ENCODE assay signal across 21 cellular contexts in the genomic region with DNA sequence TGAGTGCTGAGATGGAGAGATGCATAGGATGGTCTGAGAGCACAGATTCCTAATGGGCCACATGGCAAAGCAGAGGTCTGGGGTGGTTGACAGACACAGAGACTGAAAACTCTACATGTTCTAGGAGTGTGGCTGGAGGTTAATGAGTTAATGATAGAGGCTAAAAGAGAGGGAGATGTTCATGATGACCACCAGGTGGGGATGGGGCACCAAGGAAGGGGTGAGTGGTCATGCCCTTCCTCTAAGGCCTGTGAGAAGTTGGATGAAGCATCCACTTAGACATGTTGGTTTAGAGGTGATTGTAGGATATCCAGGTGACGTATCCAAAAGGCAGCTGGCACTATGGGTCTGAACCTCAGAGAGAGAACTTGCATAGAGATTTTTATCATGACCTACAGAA.
A peak's percentile ranks its signal among the peaks of the same experiment; 100 is the strongest.
DNase-seq lines count a peak whose midpoint lies in the region; ATAC-seq and TF ChIP-seq lines count a peak whose summit lies in the region.
"Had no signal": no experiment of that assay in that cellular context is flagged by ENCODE, and none has a peak within 500 bp of the region (broad histone marks: within the 10 kb centered on the region; RNA-seq: fewer than 3 reads in every experiment).

No MANE protein-coding gene starts in this region.

- H3K27me3 ChIP-seq in Karpas-422 (ENCODE audit: low read length) (0 out of 2 replicates have a peak, but pooled peaks cover 2% of the 10 kb centered on the region), trophoblast cell (ENCODE audit: insufficient read depth, low read length) (no peaks in the 10 kb centered on the region)
- H3K27me3 ChIP-seq: sigmoid colon had no signal

- H3K4me1 ChIP-seq in Karpas-422 (ENCODE audit: low read length) (no peaks in the 10 kb centered on the region), trophoblast cell (ENCODE audit: control insufficient read depth in 1 of 2, insufficient read depth in 2 of 2, low read length in 2 of 2) (no peaks in the 10 kb centered on the region)
- H3K4me1 ChIP-seq: sigmoid colon had no signal

- no peak overlapping the region for H4K12ac ChIP-seq in trophoblast cell (ENCODE audit: low read depth, low read length)

- CTCF ChIA-PET in GM10248 (lab: Yijun Ruan, JAX), result no interaction called here

- no peaks in the 10 kb centered on the region for H3K4me1 Mint-ChIP-seq in natural killer cell treated with Interleukin-12 subunit alpha and Interleukin-12 subunit beta and Interleukin-15 and Interleukin-18, amount 100 ng/mL, for 72 hours (ENCODE audit: low read depth in 2 of 2)
- H3K4me1 Mint-ChIP-seq: activated naive CD8-positive, alpha-beta T cell treated with anti-CD3 and anti-CD28 coated beads for 36 hours; brain had no signal

- H3K4me3 Mint-ChIP-seq in natural killer cell treated with Interleukin-12 subunit alpha and Interleukin-12 subunit beta and Interleukin-15 and Interleukin-18, amount 100 ng/mL, for 72 hours, result no peak overlapping the region
- H3K4me3 Mint-ChIP-seq: activated CD8-positive, alpha-beta T cell treated with anti-CD3 and anti-CD28 coated beads, Interleukin-2, amount 10 ng/mL, durations not matched to agents 7 days and 5 days; activated naive CD8-positive, alpha-beta T cell treated with anti-CD3 and anti-CD28 coated beads for 36 hours; activated T-cell treated with anti-CD3 and anti-CD28 coated beads, Interleukin-2, amount 50 U/mL, for 72 hours; brain had no signal

- peak; percentile 4 for DNase-seq in NCI-H1092 treated with DMSO at 0.1 percent for 48 hours (lab: John Stamatoyannopoulos, UW)
- no peak for DNase-seq in NCI-H1092 (lab: John Stamatoyannopoulos, UW)
- peak; percentile 42 for DNase-seq in Karpas-422
- DNase-seq in cerebellar cortex (ENCODE audit: low spot score), result peak; percentile 5
- peak; percentile 5 to 6 for DNase-seq in trophoblast cell
- DNase-seq in GM10248 (ENCODE audit: extremely low spot score), result no peak
- DNase-seq in natural killer cell treated with Interleukin-12 subunit alpha and Interleukin-12 subunit beta and Interleukin-15 and Interleukin-18, amount 100 ng/mL, for 72 hours (ENCODE audit: low spot score), result no peak
- DNase-seq: 8988T; activated CD8-positive, alpha-beta T cell treated with anti-CD3 and anti-CD28 coated beads, Interleukin-2, amount 10 ng/mL, durations not matched to agents 7 days and 5 days; activated naive CD8-positive, alpha-beta T cell treated with anti-CD3 and anti-CD28 coated beads for 36 hours; activated T-cell treated with anti-CD3 and anti-CD28 coated beads, Interleukin-2, amount 50 U/mL, for 72 hours; C1 segment of cervical spinal cord; dermis blood vessel endothelial cell; GM23248; NCI-H2029 treated with DMSO at 0.1 percent for 48 hours; NCI-H774; sigmoid colon had no signal

- H3K9me3 ChIP-seq in Karpas-422 (ENCODE audit: low read length) (no peaks in the 10 kb centered on the region), trophoblast cell (ENCODE audit: insufficient read depth, low read depth, low read length) (no peaks in the 10 kb centered on the region)
- H3K9me3 ChIP-seq: sigmoid colon, thoracic aorta had no signal

- H3K23ac ChIP-seq in trophoblast cell (ENCODE audit: low read length), result no peak overlapping the region

- no CpG with 5 or more reads among the region's 1 CpG for WGBS in trophoblast cell (ENCODE audit: extremely low coverage, insufficient coverage, insufficient read length)

- POLR2A ChIA-PET in GM10248 (lab: Yijun Ruan, JAX), result no interaction called here

- H2BK5ac ChIP-seq in trophoblast cell (ENCODE audit: low read depth, low read length, poor library complexity), result no peak overlapping the region

- no peaks in the 10 kb centered on the region for H3K36me3 Mint-ChIP-seq in natural killer cell treated with Interleukin-12 subunit alpha and Interleukin-12 subunit beta and Interleukin-15 and Interleukin-18, amount 100 ng/mL, for 72 hours
- H3K36me3 Mint-ChIP-seq: activated naive CD8-positive, alpha-beta T cell treated with anti-CD3 and anti-CD28 coated beads for 36 hours; brain had no signal

- H4K8ac ChIP-seq in trophoblast cell (ENCODE audit: low read depth, low read length), result no peak overlapping the region

- no peak overlapping the region for H3K27ac Mint-ChIP-seq in natural killer cell treated with Interleukin-12 subunit alpha and Interleukin-12 subunit beta and Interleukin-15 and Interleukin-18, amount 100 ng/mL, for 72 hours
- H3K27ac Mint-ChIP-seq: activated CD8-positive, alpha-beta T cell treated with anti-CD3 and anti-CD28 coated beads, Interleukin-2, amount 10 ng/mL, durations not matched to agents 7 days and 5 days; activated naive CD8-positive, alpha-beta T cell treated with anti-CD3 and anti-CD28 coated beads for 36 hours; activated T-cell treated with anti-CD3 and anti-CD28 coated beads, Interleukin-2, amount 50 U/mL, for 72 hours had no signal

- no peak overlapping the region for H2BK120ac ChIP-seq in trophoblast cell (ENCODE audit: insufficient read depth, low read length, poor library complexity)

- no peak overlapping the region for H3K4me2 ChIP-seq in Karpas-422 (ENCODE audit: low read depth, low read length, poor library complexity, severe bottlenecking)
- H3K4me2 ChIP-seq in trophoblast cell (ENCODE audit: low read length), result no peak overlapping the region

- H3K18ac ChIP-seq in trophoblast cell (ENCODE audit: low read length), result no peak overlapping the region

- no peaks in the 10 kb centered on the region for H3K79me1 ChIP-seq in trophoblast cell (ENCODE audit: low read length)

- H4K20me1 ChIP-seq in Karpas-422 (ENCODE audit: insufficient read depth, low read depth, low read length), result no peaks in the 10 kb centered on the region

- H3K9me2 ChIP-seq in Karpas-422 (replicated peaks; ENCODE audit: insufficient read depth, low read length), result no peaks in the 10 kb centered on the region

- H2AK5ac ChIP-seq in trophoblast cell (ENCODE audit: low read length), result no peak overlapping the region

- H3K36me3 ChIP-seq in Karpas-422 (ENCODE audit: insufficient read depth, low read length) (no peaks in the 10 kb centered on the region), trophoblast cell (ENCODE audit: control insufficient read depth in 1 of 2, insufficient read depth in 2 of 2, low read length in 2 of 2) (no peaks in the 10 kb centered on the region)
- H3K36me3 ChIP-seq: sigmoid colon, thoracic aorta had no signal

- H3K4me3 ChIP-seq in Karpas-422 (ENCODE audit: low read length) (no peak overlapping the region), trophoblast cell (ENCODE audit: low read depth, low read length) (no peak overlapping the region)
- H3K4me3 ChIP-seq: GM23248, sigmoid colon, thoracic aorta had no signal

- no peak overlapping the region for H3K14ac ChIP-seq in trophoblast cell (ENCODE audit: low read length)

- peaks cover 4% of the 10 kb centered on the region for H3K9me3 Mint-ChIP-seq in natural killer cell treated with Interleukin-12 subunit alpha and Interleukin-12 subunit beta and Interleukin-15 and Interleukin-18, amount 100 ng/mL, for 72 hours
- H3K9me3 Mint-ChIP-seq: activated naive CD8-positive, alpha-beta T cell treated with anti-CD3 and anti-CD28 coated beads for 36 hours had no signal

- H3K9ac ChIP-seq in Karpas-422 (ENCODE audit: low read length) (no peak overlapping the region), trophoblast cell (ENCODE audit: low read length) (no peak overlapping the region)
- H3K9ac ChIP-seq: GM23248 had no signal

- H3K4ac ChIP-seq in trophoblast cell (ENCODE audit: low read depth, low read length), result no peak overlapping the region

- H3K27me3 Mint-ChIP-seq in natural killer cell treated with Interleukin-12 subunit alpha and Interleukin-12 subunit beta and Interleukin-15 and Interleukin-18, amount 100 ng/mL, for 72 hours, result peaks cover 11 to 16% of the 10 kb centered on the region in 2 donors
- H3K27me3 Mint-ChIP-seq: brain had no signal

- no peak overlapping the region for H4K91ac ChIP-seq in trophoblast cell (ENCODE audit: low read depth, low read length)

- H3K27ac ChIP-seq in Karpas-422 (ENCODE audit: low read length), result no peak overlapping the region
- H3K27ac ChIP-seq in trophoblast cell (ENCODE audit: low read depth, low read length), result no peak overlapping the region
- H3K27ac ChIP-seq: GM23248, sigmoid colon, thoracic aorta, VCaP had no signal

- H3K79me2 ChIP-seq in Karpas-422 (ENCODE audit: low read length), result no peaks in the 10 kb centered on the region
- no peaks in the 10 kb centered on the region for H3K79me2 ChIP-seq in trophoblast cell (ENCODE audit: control insufficient read depth, insufficient read depth, low read length, poor library complexity)

- H2BK12ac ChIP-seq in trophoblast cell (ENCODE audit: low read length), result no peak overlapping the region

- no peak for TF ChIP-seq CTCF in GM10248 (IDR thresholded peaks at IDR 0.05; ENCODE audit: control extremely low read depth, extremely low read depth, low read depth, missing control alignments)

- no peak overlapping the region for H2AFZ ChIP-seq in Karpas-422 (ENCODE audit: low read length)
- no peak overlapping the region for H2AFZ ChIP-seq in trophoblast cell (ENCODE audit: insufficient read depth, low read length, poor library complexity)
- H2AFZ ChIP-seq: GM23248 had no signal

- ATAC-seq in natural killer cell treated with Interleukin-12 subunit alpha and Interleukin-12 subunit beta and Interleukin-15 and Interleukin-18, amount 100 ng/mL, for 72 hours, result no peak
- ATAC-seq in GM18868 (IDR thresholded peaks at IDR 0.05; ENCODE audit: unreplicated experiment), result no peak
- ATAC-seq: activated CD8-positive, alpha-beta T cell treated with anti-CD3 and anti-CD28 coated beads, Interleukin-2, amount 10 ng/mL, durations not matched to agents 7 days and 5 days; activated T-cell treated with anti-CD3 and anti-CD28 coated beads, Interleukin-2, amount 50 U/mL, for 72 hours had no signal

Comparison
In these comparisons a context has a peak if more than half of its experiments do, and no peak if none do; other contexts are left out.
1. DNase-seq: peak in NCI-H1092 treated with DMSO at 0.1 percent for 48 hours (single experiment), Karpas-422 (single experiment), cerebellar cortex (single experiment) and trophoblast cell (2 of 2); none in NCI-H1092 (single experiment), GM10248 (single experiment) and natural killer cell treated with Interleukin-12 subunit alpha and Interleukin-12 subunit beta and Interleukin-15 and Interleukin-18, amount 100 ng/mL, for 72 hours (single experiment).